ENCODE assay signal across 9 cellular contexts in the genomic region with DNA sequence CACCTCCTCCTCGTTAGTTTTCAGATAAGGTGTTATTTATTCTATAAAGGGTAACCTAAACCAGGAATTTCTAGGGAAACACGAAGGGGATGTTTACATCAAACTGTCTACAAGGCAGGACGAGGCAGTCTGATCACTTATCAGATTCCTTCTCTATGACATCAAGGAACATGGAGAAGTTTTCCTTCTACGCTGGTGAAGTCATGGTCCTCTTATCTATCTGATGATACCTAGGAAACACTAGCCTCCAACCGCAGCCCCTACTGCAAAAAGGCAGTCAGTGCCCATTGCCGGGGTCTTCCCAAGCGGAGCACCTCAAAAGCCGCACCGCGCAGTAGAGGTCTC. TPM values are rescaled to one million over a fixed set of nuclear protein-coding genes. Genes with fewer than 3 reads are reported as not detected.
DNase-seq lines count a peak whose midpoint lies in the region; ATAC-seq and TF ChIP-seq lines count a peak whose summit lies in the region.
"Had no signal": no experiment of that assay in that cellular context is flagged by ENCODE, and none has a peak within 500 bp of the region (broad histone marks: within the 10 kb centered on the region; RNA-seq: fewer than 3 reads in every experiment).

No MANE protein-coding gene starts in this region.

- H3K27me3 Mint-ChIP-seq in activated T-cell treated with anti-CD3 and anti-CD28 coated beads, Interleukin-2, amount 50 U/mL, for 24 hours, result peaks cover 32% of the 10 kb centered on the region

- WGBS in right cardiac atrium, result 14% methylated on average over 10 of the region's 10 CpGs

- no peaks in the 10 kb centered on the region for H3K4me1 Mint-ChIP-seq in activated T-cell treated with anti-CD3 and anti-CD28 coated beads, Interleukin-2, amount 50 U/mL, for 24 hours (ENCODE audit: low read depth)

- no peak overlapping the region for H3K27ac Mint-ChIP-seq in activated T-cell treated with anti-CD3 and anti-CD28 coated beads, Interleukin-2, amount 50 U/mL, for 24 hours

- no peak overlapping the region for H3K4me3 Mint-ChIP-seq in activated T-cell treated with anti-CD3 and anti-CD28 coated beads, Interleukin-2, amount 50 U/mL, for 24 hours

- no peaks in the 10 kb centered on the region for H3K9me3 ChIP-seq in right cardiac atrium (ENCODE audit: control insufficient read depth, low read length)

- no peaks in the 10 kb centered on the region for H3K9me3 Mint-ChIP-seq in activated T-cell treated with anti-CD3 and anti-CD28 coated beads, Interleukin-2, amount 50 U/mL, for 24 hours

- no peaks in the 10 kb centered on the region for H3K36me3 ChIP-seq in rectal smooth muscle tissue (ENCODE audit: control insufficient read depth, insufficient read depth, low read length)

- DNase-seq in GM03348 (ENCODE audit: low spot score) (peak; percentile 27), right cardiac atrium (no peak), SKM-1 (lab: John Stamatoyannopoulos, UW; ENCODE audit: unreplicated experiment) (no peak)
- no peak for DNase-seq in activated T-cell treated with anti-CD3 and anti-CD28 coated beads, Interleukin-2, amount 50 U/mL, for 24 hours
- no peak for DNase-seq in stimulated activated CD4-positive, alpha-beta T cell treated with anti-CD3 and anti-CD28 coated beads, Interleukin-2, amount 100 ng/mL, for 48 hours
- DNase-seq: NCI-H187 treated with DMSO at 0.1 percent for 48 hours had no signal

- H3K4me1 ChIP-seq in right cardiac atrium (ENCODE audit: control insufficient read depth, insufficient read depth, low read length), result peaks cover 2% of the 10 kb centered on the region
- peaks cover 9% of the 10 kb centered on the region for H3K4me1 ChIP-seq in rectal smooth muscle tissue (ENCODE audit: control insufficient read depth, insufficient read depth, low read length)

- H3K27me3 ChIP-seq in right cardiac atrium (ENCODE audit: control insufficient read depth, insufficient read depth) (no peaks in the 10 kb centered on the region), rectal smooth muscle tissue (ENCODE audit: control insufficient read depth, insufficient read depth, low read length) (no peaks in the 10 kb centered on the region)

- no peaks in the 10 kb centered on the region for H3K36me3 Mint-ChIP-seq in activated T-cell treated with anti-CD3 and anti-CD28 coated beads, Interleukin-2, amount 50 U/mL, for 24 hours (ENCODE audit: low read depth)

- TF ChIP-seq CTCF in WI38 (IDR thresholded peaks at IDR 0.05; ENCODE audit: low read depth, low read length), result no peak

- peak overlapping the region; percentile 76 for H3K27ac ChIP-seq in right cardiac atrium (ENCODE audit: low read length)
- H3K27ac ChIP-seq in rectal smooth muscle tissue (ENCODE audit: low read depth, low read length), result peak overlapping the region; percentile 85

- no peak overlapping the region for H3K9ac ChIP-seq in rectal smooth muscle tissue (ENCODE audit: low read length)

- ATAC-seq in right cardiac atrium (peak in 1 of 2 donors; percentile 38), GM18519 (IDR thresholded peaks at IDR 0.05; ENCODE audit: low FRiP score, unreplicated experiment) (no peak)

- H3K4me3 ChIP-seq in WI38 (ENCODE audit: low read depth, low read length) (peak overlapping the region; percentile 66), right cardiac atrium (ENCODE audit: low read length) (peak overlapping the region; percentile 84), rectal smooth muscle tissue (ENCODE audit: low read length) (peak overlapping the region; percentile 60)

- intact Hi-C loops in right cardiac atrium (cut with DNase I), result no loop called here

RNA-seq across cellular contexts. Expression of a gene that starts 1.5 kb away (rescaled TPM):
- total RNA-seq in right cardiac atrium, result 10 to 100 TPM; 65.7 to 84.3 (median 67.5) TPM
- 29.1 TPM for polyA plus RNA-seq in right cardiac atrium
